In genomic region chr6:29236060-29236459, GRCh38 we compare ENCODE assay signal across 2 cellular contexts.
TF ChIP-seq lines count a peak whose summit lies in the region.

No MANE protein-coding gene starts in this region.

TF ChIP-seq in GM23338, 12 proteins besides CTCF, POLR2A, EP300 and RAD21:
- TF ChIP-seq EZH2phosphoT487 (IDR thresholded peaks at IDR 0.05; ENCODE audit: unreplicated experiment): no peak

TF ChIP-seq in H1, 55 proteins besides CTCF, POLR2A, EP300 and RAD21:
- no peak for TF ChIP-seq BACH1 (IDR thresholded peaks at IDR 0.05; ENCODE audit: low read length)
- no peak for TF ChIP-seq HDAC6 (IDR thresholded peaks at IDR 0.05; ENCODE audit: low read depth, low read length)
- TF ChIP-seq RFX5 (IDR thresholded peaks at IDR 0.05; ENCODE audit: borderline replicate concordance, low read depth, low read length): no peak
- TF ChIP-seq RBBP5 (IDR thresholded peaks at IDR 0.05; ENCODE audit: borderline replicate concordance, low read depth, low read length): no peak
- peak; percentile 82 for TF ChIP-seq MAX (IDR thresholded peaks at IDR 0.05)
- no peak for TF ChIP-seq TAF1 (IDR thresholded peaks at IDR 0.05; ENCODE audit: low read depth, low read length)
- peak; percentile 82 for TF ChIP-seq YY1 (IDR thresholded peaks at IDR 0.05; ENCODE audit: low read depth, low read length)
- TF ChIP-seq, protein P1, sequence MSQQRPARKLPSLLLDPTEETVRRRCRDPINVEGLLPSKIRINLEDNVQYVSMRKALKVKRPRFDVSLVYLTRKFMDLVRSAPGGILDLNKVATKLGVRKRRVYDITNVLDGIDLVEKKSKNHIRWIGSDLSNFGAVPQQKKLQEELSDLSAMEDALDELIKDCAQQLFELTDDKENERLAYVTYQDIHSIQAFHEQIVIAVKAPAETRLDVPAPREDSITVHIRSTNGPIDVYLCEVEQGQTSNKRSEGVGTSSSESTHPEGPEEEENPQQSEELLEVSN (IDR thresholded peaks at IDR 0.05): peak; percentile 74; the same call in 1 of the 2 replicates
TF ChIP-seq in H1: peak in this region for 3.
